Comparison of ENCODE assay signal across 1 cellular context in the genomic region with DNA sequence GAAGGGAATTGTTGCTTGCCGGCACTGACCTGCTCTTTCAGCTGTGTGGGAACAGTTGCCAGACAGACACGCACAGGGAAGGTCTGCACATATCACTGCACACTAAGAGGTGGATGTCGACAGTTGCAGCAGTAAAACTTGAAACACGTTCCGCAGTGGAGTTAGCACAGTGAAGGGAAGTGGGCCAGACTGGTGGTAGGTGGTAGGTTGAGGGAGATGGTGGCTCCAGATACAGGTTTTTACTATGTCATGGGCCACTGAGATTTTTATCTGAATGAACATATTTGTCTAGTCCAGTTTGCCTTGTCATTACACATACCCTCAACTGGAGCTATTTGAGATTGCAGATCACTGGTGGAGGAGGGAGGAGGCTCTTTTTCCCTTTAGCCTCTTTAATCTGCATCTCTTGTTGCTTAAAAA.
TF ChIP-seq lines count a peak whose summit lies in the region.

No MANE protein-coding gene starts in this region.

TF ChIP-seq in HepG2, 621 proteins besides CTCF, POLR2A, EP300 and RAD21:
- TF ChIP-seq NCOA5 (CRISPR knock-in tag; IDR thresholded peaks at IDR 0.05) (no peak), ZNF564 (CRISPR knock-in tag; IDR thresholded peaks at IDR 0.05) (no peak), ELF1 (CRISPR knock-in tag; IDR thresholded peaks at IDR 0.05) (no peak), ZNF652 (CRISPR knock-in tag; IDR thresholded peaks at IDR 0.05; ENCODE audit: borderline replicate concordance, low read depth) (no peak), MATR3 (CRISPR knock-in tag; IDR thresholded peaks at IDR 0.05) (no peak), EED (CRISPR knock-in tag; IDR thresholded peaks at IDR 0.05) (no peak)
- TF ChIP-seq, protein P1, sequence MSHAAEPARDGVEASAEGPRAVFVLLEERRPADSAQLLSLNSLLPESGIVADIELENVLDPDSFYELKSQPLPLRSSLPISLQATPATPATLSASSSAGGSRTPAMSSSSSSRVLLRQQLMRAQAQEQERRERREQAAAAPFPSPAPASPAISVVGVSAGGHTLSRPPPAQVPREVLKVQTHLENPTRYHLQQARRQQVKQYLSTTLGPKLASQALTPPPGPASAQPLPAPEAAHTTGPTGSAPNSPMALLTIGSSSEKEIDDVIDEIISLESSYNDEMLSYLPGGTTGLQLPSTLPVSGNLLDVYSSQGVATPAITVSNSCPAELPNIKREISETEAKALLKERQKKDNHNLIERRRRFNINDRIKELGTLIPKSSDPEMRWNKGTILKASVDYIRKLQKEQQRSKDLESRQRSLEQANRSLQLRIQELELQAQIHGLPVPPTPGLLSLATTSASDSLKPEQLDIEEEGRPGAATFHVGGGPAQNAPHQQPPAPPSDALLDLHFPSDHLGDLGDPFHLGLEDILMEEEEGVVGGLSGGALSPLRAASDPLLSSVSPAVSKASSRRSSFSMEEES (CRISPR knock-in tag; IDR thresholded peaks at IDR 0.05), result no peak
